ENCODE assay signal across 9 cellular contexts in the genomic region with DNA sequence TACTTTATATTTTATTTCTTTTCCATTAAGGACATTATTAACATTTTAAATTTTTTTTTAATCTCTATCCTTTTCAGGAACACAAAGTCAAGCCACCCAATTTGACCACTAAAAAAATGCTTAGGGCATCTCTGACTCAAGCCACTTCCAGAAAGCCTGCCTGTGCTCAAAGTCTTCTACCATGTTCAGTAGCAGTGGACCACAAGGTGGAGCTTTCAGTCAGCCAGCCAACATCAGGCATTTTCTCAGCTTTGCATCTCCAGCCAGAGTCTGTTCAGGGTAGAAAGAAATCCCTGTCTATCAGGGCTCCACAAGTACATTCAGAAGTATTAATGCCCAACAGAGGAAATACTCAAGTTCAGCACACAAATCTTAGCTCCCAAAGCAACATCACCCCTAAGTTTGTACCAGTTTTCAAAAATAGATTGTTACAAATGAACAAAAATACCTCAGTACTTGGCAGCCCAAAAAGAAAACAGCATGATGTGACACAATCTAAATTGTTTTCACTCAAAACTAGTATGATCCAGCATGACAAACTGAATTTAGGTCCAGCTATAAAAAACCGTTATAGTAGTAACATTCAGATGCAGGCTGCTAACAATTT. TPM values are rescaled to one million over a fixed set of nuclear protein-coding genes. Genes with fewer than 3 reads are reported as not detected.
A peak's percentile ranks its signal among the peaks of the same experiment; 100 is the strongest.
DNase-seq lines count a peak whose midpoint lies in the region; ATAC-seq and TF ChIP-seq lines count a peak whose summit lies in the region.
"Had no signal": no experiment of that assay in that cellular context is flagged by ENCODE, and none has a peak within 500 bp of the region (broad histone marks: within the 10 kb centered on the region; RNA-seq: fewer than 3 reads in every experiment).

No MANE protein-coding gene starts in this region.

- peak; percentile 34 for DNase-seq in GM12864 (ENCODE audit: low read depth)
- peak; percentile 65 for DNase-seq in NCI-H345 treated with DMSO at 0.1 percent for 48 hours (lab: John Stamatoyannopoulos, UW; ENCODE audit: unreplicated experiment)
- peak; percentile 88 for DNase-seq in activated CD4-positive, alpha-beta T cell treated with anti-CD3 and anti-CD28 coated beads, Interleukin-2, amount 10 ng/mL, durations not matched to agents 24 days and 14 days
- DNase-seq in endodermal cell: peak; percentile 86
- peak; percentile 75 for DNase-seq in mesenchymal stem cell
- peak in 43 of 49 donors; percentile 5 to 87 (median 58) for DNase-seq in substantia nigra (lab: John Stamatoyannopoulos, UW)

- no peak overlapping the region for H2BK12ac ChIP-seq in mesenchymal stem cell (ENCODE audit: low read length in 2 of 2)

- no peak overlapping the region for H3K4me2 ChIP-seq in mesenchymal stem cell (ENCODE audit: low read length, poor library complexity, severe bottlenecking)

- no peak overlapping the region for H2BK15ac ChIP-seq in mesenchymal stem cell (ENCODE audit: low read depth, poor library complexity, severe bottlenecking)

- H2AK5ac ChIP-seq in mesenchymal stem cell (ENCODE audit: low read length, severe bottlenecking): no peak overlapping the region

- H3K4me3 ChIP-seq in GM12864 (ENCODE audit: low read depth, low read length): no peak overlapping the region
- H3K4me3 ChIP-seq in endodermal cell (ENCODE audit: low read length): no peak overlapping the region
- H3K4me3 ChIP-seq in mesenchymal stem cell (ENCODE audit: insufficient read depth in 1 of 2, low read depth in 1 of 2, low read length in 2 of 2): no peak overlapping the region

- H3K4ac ChIP-seq in mesenchymal stem cell (ENCODE audit: low read depth in 1 of 2, low read length in 2 of 2): no peak overlapping the region

- intact Hi-C loops in activated CD4-positive, alpha-beta T cell treated with anti-CD3 and anti-CD28 coated beads, Interleukin-2, amount 10 ng/mL, durations not matched to agents 24 days and 14 days (cut with micrococcal nuclease): loop anchor here (1.0 kb wide), 2 partner anchors 140 to 199 kb away; no protein-coding TSS in a partner anchor

- H3K9me3 ChIP-seq in endodermal cell (ENCODE audit: control insufficient read depth, low read length): no peaks in the 10 kb centered on the region
- H3K9me3 ChIP-seq in mesenchymal stem cell (ENCODE audit: control insufficient read depth, low read length): no peaks in the 10 kb centered on the region

- H2BK120ac ChIP-seq in mesenchymal stem cell (ENCODE audit: low read depth, low read length): no peak overlapping the region

- no peak overlapping the region for H3K9ac ChIP-seq in endodermal cell (ENCODE audit: extremely low read depth, low read length, poor library complexity, severe bottlenecking)
- no peak overlapping the region for H3K9ac ChIP-seq in mesenchymal stem cell (ENCODE audit: low read length)

- no peaks in the 10 kb centered on the region for H3K4me1 ChIP-seq in endodermal cell (ENCODE audit: control insufficient read depth, insufficient read depth, low read length)
- peaks cover 2% of the 10 kb centered on the region for H3K4me1 ChIP-seq in mesenchymal stem cell (ENCODE audit: control insufficient read depth, insufficient read depth, low read depth, low read length)

- 71 to 76% methylated on average over 1 of the region's 1 CpG for WGBS in endodermal cell (ENCODE audit: insufficient coverage in 1 of 2, insufficient read length in 1 of 2), 2 experiments
- 40% methylated on average over 1 of the region's 1 CpG for WGBS in mesenchymal stem cell

- no peaks in the 10 kb centered on the region for H3K79me1 ChIP-seq in mesenchymal stem cell (replicated peaks; ENCODE audit: low read length, poor library complexity, severe bottlenecking)

- no peaks in the 10 kb centered on the region for H3K9me3 Mint-ChIP-seq in activated CD4-positive, alpha-beta T cell treated with anti-CD3 and anti-CD28 coated beads, Interleukin-2, amount 10 ng/mL, durations not matched to agents 24 days and 14 days
- no peaks in the 10 kb centered on the region for H3K9me3 Mint-ChIP-seq in endodermal cell

- peak; percentile 65 for ATAC-seq in HG02981 (IDR thresholded peaks at IDR 0.05; ENCODE audit: unreplicated experiment)

- H3K36me3 Mint-ChIP-seq in activated CD4-positive, alpha-beta T cell treated with anti-CD3 and anti-CD28 coated beads, Interleukin-2, amount 10 ng/mL, durations not matched to agents 24 days and 14 days (ENCODE audit: low read depth): no peaks in the 10 kb centered on the region
- no peaks in the 10 kb centered on the region for H3K36me3 Mint-ChIP-seq in endodermal cell (ENCODE audit: low read depth)

- no peak overlapping the region for H2AFZ ChIP-seq in mesenchymal stem cell (ENCODE audit: low read depth, low read length)

- H3K14ac ChIP-seq in mesenchymal stem cell (ENCODE audit: low read length in 2 of 2): no peak overlapping the region

- peaks cover 20% of the 10 kb centered on the region for H3K4me1 Mint-ChIP-seq in activated CD4-positive, alpha-beta T cell treated with anti-CD3 and anti-CD28 coated beads, Interleukin-2, amount 10 ng/mL, durations not matched to agents 24 days and 14 days
- peaks cover 2% of the 10 kb centered on the region for H3K4me1 Mint-ChIP-seq in endodermal cell

- H3K27me3 ChIP-seq in endodermal cell (ENCODE audit: control insufficient read depth, insufficient read depth, low read length, poor library complexity, severe bottlenecking) (no peaks in the 10 kb centered on the region), mesenchymal stem cell (ENCODE audit: control insufficient read depth in 1 of 2, insufficient read depth in 1 of 2, low read length in 2 of 2) (no peaks in the 10 kb centered on the region)

- TF ChIP-seq CTCF in 22Rv1 (IDR thresholded peaks at IDR 0.05): peak; percentile 78
- TF ChIP-seq CTCF in GM12864 (IDR thresholded peaks at IDR 0.05; ENCODE audit: low read depth, low read length, missing control alignments): peak; percentile 70
- TF ChIP-seq CTCF in endodermal cell (conservative IDR thresholded peaks at IDR 0.05): peak; percentile 85

- H3K27ac ChIP-seq in 22Rv1 (no peak overlapping the region), endodermal cell (ENCODE audit: low read depth, low read length) (no peak overlapping the region), mesenchymal stem cell (ENCODE audit: low read length, poor library complexity, severe bottlenecking) (no peak overlapping the region), substantia nigra (ENCODE audit: low read depth, low read length, poor library complexity, severe bottlenecking) (no peak overlapping the region)

- no peak overlapping the region for H4K91ac ChIP-seq in mesenchymal stem cell (ENCODE audit: low read length)

- H2BK5ac ChIP-seq in mesenchymal stem cell (ENCODE audit: low read depth, low read length, poor library complexity, severe bottlenecking): no peak overlapping the region

- peaks cover 19% of the 10 kb centered on the region for H3K27me3 Mint-ChIP-seq in activated CD4-positive, alpha-beta T cell treated with anti-CD3 and anti-CD28 coated beads, Interleukin-2, amount 10 ng/mL, durations not matched to agents 24 days and 14 days
- H3K27me3 Mint-ChIP-seq in endodermal cell (ENCODE audit: insufficient read depth): peaks cover 6% of the 10 kb centered on the region

- H3K36me3 ChIP-seq in endodermal cell (ENCODE audit: control insufficient read depth, insufficient read depth, low read length): no peaks in the 10 kb centered on the region
- H3K36me3 ChIP-seq in mesenchymal stem cell (ENCODE audit: control insufficient read depth in 1 of 2, insufficient read depth in 2 of 2, low read depth in 1 of 2, low read length in 2 of 2): no peaks in the 10 kb centered on the region

- H3K18ac ChIP-seq in mesenchymal stem cell (ENCODE audit: low read depth in 1 of 2, low read length in 2 of 2): no peak overlapping the region

- H4K8ac ChIP-seq in mesenchymal stem cell (ENCODE audit: low read length): no peak overlapping the region

- H3K23ac ChIP-seq in mesenchymal stem cell (ENCODE audit: low read length in 2 of 2): no peak overlapping the region

- no peak overlapping the region for H3K27ac Mint-ChIP-seq in activated CD4-positive, alpha-beta T cell treated with anti-CD3 and anti-CD28 coated beads, Interleukin-2, amount 10 ng/mL, durations not matched to agents 24 days and 14 days
- H3K27ac Mint-ChIP-seq in endodermal cell: no peak overlapping the region

- H3K4me3 Mint-ChIP-seq in activated CD4-positive, alpha-beta T cell treated with anti-CD3 and anti-CD28 coated beads, Interleukin-2, amount 10 ng/mL, durations not matched to agents 24 days and 14 days: no peak overlapping the region
- no peak overlapping the region for H3K4me3 Mint-ChIP-seq in endodermal cell

RNA-seq across cellular contexts. Expression of gene C18orf63, which starts 37.6 kb away (rescaled TPM):
- not detected in 2 replicates for total RNA-seq in activated CD4-positive, alpha-beta T cell treated with anti-CD3 and anti-CD28 coated beads, Interleukin-2, amount 10 ng/mL, durations not matched to agents 24 days and 14 days
- not detected for total RNA-seq in endodermal cell
- not detected for polyA plus RNA-seq in endodermal cell (2013, experiment 1 of 2)
- not detected for polyA plus RNA-seq in endodermal cell (2013, experiment 2 of 2)
- polyA plus RNA-seq in mesenchymal stem cell (2013, experiment 1 of 2): not detected
- not detected for polyA plus RNA-seq in mesenchymal stem cell (2013, experiment 2 of 2)
- total RNA-seq: skeletal muscle tissue had no signal

Comparison
In these comparisons a context has a peak if more than half of its experiments do, and no peak if none do; other contexts are left out.
1. DNase-seq: peak in every context shown above with its lines; median percentile 88 in activated CD4-positive, alpha-beta T cell treated with anti-CD3 and anti-CD28 coated beads, Interleukin-2, amount 10 ng/mL, durations not matched to agents 24 days and 14 days; 86 in endodermal cell; 75 in mesenchymal stem cell; 65 in NCI-H345 treated with DMSO at 0.1 percent for 48 hours; 58 in substantia nigra; 34 in GM12864.